8 cellular contexts compared by ENCODE assay signal in the genomic region with DNA sequence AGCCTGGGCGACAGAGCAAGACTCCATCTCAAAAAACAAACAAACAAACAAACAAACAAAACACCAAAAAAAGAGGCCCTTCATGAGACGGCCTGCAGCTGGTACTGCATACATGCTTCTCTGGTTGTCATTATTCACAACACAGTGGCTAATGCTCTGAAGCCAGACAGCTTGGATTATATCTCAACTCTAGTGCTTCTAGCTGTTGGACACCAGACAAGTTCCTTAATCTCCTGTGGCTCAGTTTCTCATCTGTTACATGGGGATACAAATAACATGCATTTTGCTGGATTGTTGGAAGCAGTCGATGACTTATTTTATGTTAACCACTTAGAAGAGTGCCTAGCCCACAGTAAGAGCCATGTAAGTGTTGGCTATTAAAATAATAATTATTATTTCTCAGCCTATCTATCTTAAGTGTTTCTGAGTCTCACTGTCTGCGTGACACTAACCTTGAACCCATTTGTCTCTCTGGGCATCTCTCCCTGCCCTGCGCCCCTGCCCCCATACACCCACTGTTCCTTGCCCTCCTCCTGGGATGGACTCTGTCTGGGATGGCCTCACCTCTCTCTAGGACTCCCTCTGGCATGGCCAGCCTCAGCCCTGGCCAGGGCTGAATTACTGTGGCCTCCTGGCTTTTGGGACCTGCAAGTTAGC. TPM values are rescaled to one million over a fixed set of nuclear protein-coding genes. Genes with fewer than 3 reads are reported as not detected.
DNase-seq lines count a peak whose midpoint lies in the region; ATAC-seq, FAIRE-seq and TF ChIP-seq lines count a peak whose summit lies in the region.

No MANE protein-coding gene starts in this region.

- H3K9ac ChIP-seq in HepG2 (ENCODE audit: insufficient read depth, low read depth, low read length), result peak overlapping the region; percentile 89; the same call in 1 of the 2 replicates

- DNase-seq in activated CD4-positive, alpha-beta T cell treated with anti-CD3 and anti-CD28 coated beads, Interleukin-2, amount 10 ng/mL, durations not matched to agents 7 days and 5 days, result no peak
- no peak for DNase-seq in activated CD4-positive, alpha-beta T cell treated with anti-CD3 and anti-CD28 coated beads, Interleukin-2, amount 50 U/mL, for 1 hour
- no peak for DNase-seq in activated T-helper 2 cell treated with anti-CD3 and anti-CD28 coated beads, Interferon-gamma antibody, Interleukin-2, Interleukin-4, amounts not matched to agents 10 μg/mL and 5 μg/mL and 100 μg/mL, durations not matched to agents 14 hours and 24 hours and 36 hours (ENCODE audit: low spot score)
- DNase-seq in HepG2 (ENCODE audit: low spot score) (no peak), thyroid gland (no peak), cerebellar cortex (ENCODE audit: low spot score) (no peak), omental fat pad (ENCODE audit: low spot score) (no peak)
- no peak for DNase-seq in activated T-cell treated with anti-CD3 and anti-CD28 coated beads, Interleukin-2, amount 50 U/mL, for 4 hours

- TF ChIP-seq CTCF in HepG2 (CRISPR knock-in tag; IDR thresholded peaks at IDR 0.05) (no peak), thyroid gland (IDR thresholded peaks at IDR 0.05) (no peak), omental fat pad (IDR thresholded peaks at IDR 0.05) (no peak)

- H3K27ac Mint-ChIP-seq in activated CD4-positive, alpha-beta T cell treated with anti-CD3 and anti-CD28 coated beads, Interleukin-2, amount 10 ng/mL, durations not matched to agents 7 days and 5 days, result peak overlapping the region; percentile 76
- peak overlapping the region; percentile 94 for H3K27ac Mint-ChIP-seq in activated T-helper 2 cell treated with anti-CD3 and anti-CD28 coated beads, Interferon-gamma antibody, Interleukin-2, Interleukin-4, amounts not matched to agents 10 μg/mL and 5 μg/mL and 100 μg/mL, durations not matched to agents 14 hours and 24 hours and 36 hours

- H3K4me1 Mint-ChIP-seq in activated CD4-positive, alpha-beta T cell treated with anti-CD3 and anti-CD28 coated beads, Interleukin-2, amount 10 ng/mL, durations not matched to agents 7 days and 5 days, result peaks cover 34% of the 10 kb centered on the region
- H3K4me1 Mint-ChIP-seq in activated T-helper 2 cell treated with anti-CD3 and anti-CD28 coated beads, Interferon-gamma antibody, Interleukin-2, Interleukin-4, amounts not matched to agents 10 μg/mL and 5 μg/mL and 100 μg/mL, durations not matched to agents 14 hours and 24 hours and 36 hours (ENCODE audit: low read depth), result peaks cover 20% of the 10 kb centered on the region
- H3K4me1 Mint-ChIP-seq in activated T-cell treated with anti-CD3 and anti-CD28 coated beads, Interleukin-2, amount 50 U/mL, for 4 hours (ENCODE audit: low read depth), result peaks cover 33% of the 10 kb centered on the region

- H3K9me3 ChIP-seq in HepG2 (ENCODE audit: low read length) (no peaks in the 10 kb centered on the region), thyroid gland (no peaks in the 10 kb centered on the region)

- H3K27ac ChIP-seq in HepG2 (ENCODE audit: extremely low read length, insufficient read depth, low read length) (no peak overlapping the region), thyroid gland (peak overlapping the region; percentile 96 to 99 (median 96))

- peak overlapping the region; percentile 99 for H3K4me2 ChIP-seq in HepG2 (ENCODE audit: low read depth, low read length)

- in situ Hi-C loops in HepG2 (cut with HindIII; ENCODE audit: extremely low pct_ligation_motif_present, low pct_unique_long_range_greater_than_20kb), result no loop called here

- H3K36me3 Mint-ChIP-seq in activated CD4-positive, alpha-beta T cell treated with anti-CD3 and anti-CD28 coated beads, Interleukin-2, amount 10 ng/mL, durations not matched to agents 7 days and 5 days (ENCODE audit: low read depth), result peaks cover 7% of the 10 kb centered on the region
- H3K36me3 Mint-ChIP-seq in activated T-helper 2 cell treated with anti-CD3 and anti-CD28 coated beads, Interferon-gamma antibody, Interleukin-2, Interleukin-4, amounts not matched to agents 10 μg/mL and 5 μg/mL and 100 μg/mL, durations not matched to agents 14 hours and 24 hours and 36 hours (ENCODE audit: low read depth), result peaks cover 16% of the 10 kb centered on the region
- peaks cover 3% of the 10 kb centered on the region for H3K36me3 Mint-ChIP-seq in activated T-cell treated with anti-CD3 and anti-CD28 coated beads, Interleukin-2, amount 50 U/mL, for 4 hours (ENCODE audit: insufficient read depth)

- CTCF ChIA-PET in activated CD4-positive, alpha-beta T cell treated with anti-CD3 and anti-CD28 coated beads, Interleukin-2, amount 10 ng/mL, durations not matched to agents 7 days and 5 days (lab: Charles Lee), result interaction anchor here (1.2 to 2.6 kb wide), 3 partner anchors 8 to 15 kb away, joined by 3 to 22 read pairs (median 6); no protein-coding TSS in a partner anchor
- CTCF ChIA-PET in HepG2 (lab: Yijun Ruan, JAX; ENCODE audit: low intra/inter-chr PET ratio, low total read pairs), result no interaction called here

- BruUV-seq in HepG2 (replicated peaks; lab: Mats Ljungman, UMichigan), result no TSS peak

- H3K9me3 Mint-ChIP-seq in activated CD4-positive, alpha-beta T cell treated with anti-CD3 and anti-CD28 coated beads, Interleukin-2, amount 10 ng/mL, durations not matched to agents 7 days and 5 days, result no peaks in the 10 kb centered on the region
- H3K9me3 Mint-ChIP-seq in activated T-helper 2 cell treated with anti-CD3 and anti-CD28 coated beads, Interferon-gamma antibody, Interleukin-2, Interleukin-4, amounts not matched to agents 10 μg/mL and 5 μg/mL and 100 μg/mL, durations not matched to agents 14 hours and 24 hours and 36 hours, result no peaks in the 10 kb centered on the region
- no peaks in the 10 kb centered on the region for H3K9me3 Mint-ChIP-seq in activated T-cell treated with anti-CD3 and anti-CD28 coated beads, Interleukin-2, amount 50 U/mL, for 4 hours

- no peaks in the 10 kb centered on the region; a peak in 2 of 5 replicates for H3K27me3 ChIP-seq in HepG2 (ENCODE audit: control insufficient read depth in 1 of 2, insufficient read depth in 2 of 2, low read length in 2 of 2)
- H3K27me3 ChIP-seq in thyroid gland, result no peaks in the 10 kb centered on the region

- no peaks in the 10 kb centered on the region for H3K27me3 Mint-ChIP-seq in activated CD4-positive, alpha-beta T cell treated with anti-CD3 and anti-CD28 coated beads, Interleukin-2, amount 10 ng/mL, durations not matched to agents 7 days and 5 days
- H3K27me3 Mint-ChIP-seq in activated T-helper 2 cell treated with anti-CD3 and anti-CD28 coated beads, Interferon-gamma antibody, Interleukin-2, Interleukin-4, amounts not matched to agents 10 μg/mL and 5 μg/mL and 100 μg/mL, durations not matched to agents 14 hours and 24 hours and 36 hours (ENCODE audit: low read depth), result no peaks in the 10 kb centered on the region
- H3K27me3 Mint-ChIP-seq in activated T-cell treated with anti-CD3 and anti-CD28 coated beads, Interleukin-2, amount 50 U/mL, for 4 hours (ENCODE audit: low read depth), result no peaks in the 10 kb centered on the region

- no peak for TF ChIP-seq RAD21 in HepG2 (CRISPR knock-in tag; IDR thresholded peaks at IDR 0.05)

- H3K79me2 ChIP-seq in HepG2 (ENCODE audit: insufficient read depth, low read length), result peaks cover 8% of the 10 kb centered on the region

- H4K20me1 ChIP-seq in HepG2 (ENCODE audit: insufficient read depth, low read length), result no peaks in the 10 kb centered on the region

- TF ChIP-seq EP300 in HepG2 (IDR thresholded peaks at IDR 0.05; ENCODE audit: low read depth in 2 of 2, low read length in 2 of 2) (no peak), HepG2 (CRISPR knock-in tag; IDR thresholded peaks at IDR 0.05; ENCODE audit: borderline replicate concordance) (no peak)

- no peaks in the 10 kb centered on the region for H3K36me3 ChIP-seq in HepG2 (replicated peaks in 1 of 2; ENCODE audit: control insufficient read depth in 1 of 2, insufficient read depth in 2 of 2, low read length in 2 of 2)
- peaks cover 0 to 16% of the 10 kb centered on the region in 2 donors for H3K36me3 ChIP-seq in thyroid gland

- ATAC-seq in HepG2 (no peak), omental fat pad (ENCODE audit: low FRiP score) (no peak)
- no peak for ATAC-seq in activated T-cell treated with anti-CD3 and anti-CD28 coated beads, Interleukin-2, amount 50 U/mL, for 4 hours

- POLR2A ChIA-PET in activated CD4-positive, alpha-beta T cell treated with anti-CD3 and anti-CD28 coated beads, Interleukin-2, amount 10 ng/mL, durations not matched to agents 7 days and 5 days (lab: Charles Lee), result no interaction called here
- POLR2A ChIA-PET in HepG2 (lab: Yijun Ruan, JAX), result interaction anchor here (1.4 to 1.9 kb wide), 5 partner anchors 10 to 65 kb away, joined by 3 to 21 read pairs (median 5); partner anchors contain the start of genes GET3 and TNPO2

- H3K4me1 ChIP-seq in HepG2 (ENCODE audit: insufficient read depth, low read length) (peaks cover 72% of the 10 kb centered on the region), thyroid gland (peaks cover 59 to 62% of the 10 kb centered on the region in 2 donors)

- FAIRE-seq in HepG2 (lab: Jason Lieb, UNC), result no peak

- H3K4me3 ChIP-seq in HepG2 (replicated peaks in 1 of 3; ENCODE audit: insufficient read depth in 1 of 3, low read depth in 2 of 3, low read length in 3 of 3) (peak overlapping the region in 2 of 3 experiments; percentile 47 to 87; a peak in 4 of 6 replicates), thyroid gland (replicated peaks in 1 of 3) (peak overlapping the region in 1 of 3 donors; percentile 90)

- peak overlapping the region; percentile 84 for H3K4me3 Mint-ChIP-seq in activated CD4-positive, alpha-beta T cell treated with anti-CD3 and anti-CD28 coated beads, Interleukin-2, amount 10 ng/mL, durations not matched to agents 7 days and 5 days
- peak overlapping the region; percentile 88 for H3K4me3 Mint-ChIP-seq in activated T-helper 2 cell treated with anti-CD3 and anti-CD28 coated beads, Interferon-gamma antibody, Interleukin-2, Interleukin-4, amounts not matched to agents 10 μg/mL and 5 μg/mL and 100 μg/mL, durations not matched to agents 14 hours and 24 hours and 36 hours (ENCODE audit: low read depth)
- H3K4me3 Mint-ChIP-seq in activated T-cell treated with anti-CD3 and anti-CD28 coated beads, Interleukin-2, amount 50 U/mL, for 4 hours, result no peak overlapping the region

- TF ChIP-seq POLR2A in HepG2 (IDR thresholded peaks at IDR 0.05; ENCODE audit: insufficient read depth in 1 of 2, low read depth in 2 of 2, low read length in 2 of 2) (no peak), thyroid gland (IDR thresholded peaks at IDR 0.05) (no peak)

- intact Hi-C loops in activated T-helper 2 cell treated with anti-CD3 and anti-CD28 coated beads, Interferon-gamma antibody, Interleukin-2, Interleukin-4, amounts not matched to agents 10 μg/mL and 5 μg/mL and 100 μg/mL, durations not matched to agents 14 hours and 24 hours and 36 hours (cut with micrococcal nuclease), result no loop called here
- intact Hi-C loops in HepG2 (cut with micrococcal nuclease; ENCODE audit: unreplicated experiment) (no loop called here), thyroid gland (cut with DNase I) (no loop called here)

- 21% methylated on average over 5 of the region's 5 CpGs for WGBS in HepG2 (ENCODE audit: low lambda C conversion rate)
- 54 to 59% methylated on average over 5 of the region's 5 CpGs for WGBS in thyroid gland, 2 donors

- H2AFZ ChIP-seq in HepG2 (ENCODE audit: low read length), result no peak overlapping the region

RNA-seq across cellular contexts. Expression of gene JUNB, which starts 3.1 kb away (rescaled TPM):
- total RNA-seq in activated CD4-positive, alpha-beta T cell treated with anti-CD3 and anti-CD28 coated beads, Interleukin-2, amount 10 ng/mL, durations not matched to agents 7 days and 5 days, result 10 to 100 TPM; 66.7 to 78.4 TPM
- 333 and 351 TPM in 2 replicates for total RNA-seq in activated T-helper 2 cell treated with anti-CD3 and anti-CD28 coated beads, Interferon-gamma antibody, Interleukin-2, Interleukin-4, amounts not matched to agents 10 μg/mL and 5 μg/mL and 100 μg/mL, durations not matched to agents 14 hours and 24 hours and 36 hours
- total RNA-seq in HepG2 (2016; rRNA removed; fragmentation: Illumina TruSeq; extraction: Trizol), result 4.9 and 7.7 TPM in 2 replicates
- 3.3 and 3.8 TPM in 2 replicates for total RNA-seq in HepG2 (2016; cell fraction: cytosol; rRNA removed; fragmentation: Illumina TruSeq; extraction: Trizol; ENCODE audit: low read depth)
- total RNA-seq in HepG2 (2016; cell fraction: insoluble cytoplasmic fraction; rRNA removed; fragmentation: Illumina TruSeq; extraction: Trizol), result 3.8 and 7.5 TPM in 2 replicates
- total RNA-seq in HepG2 (2016; cell fraction: membrane; rRNA removed; fragmentation: Illumina TruSeq; extraction: Trizol), result 6.6 TPM in 2 replicates
- total RNA-seq in HepG2 (2016; cell fraction: nucleus; rRNA removed; fragmentation: Illumina TruSeq; extraction: Trizol), result 7.2 and 8.6 TPM in 2 replicates
- 8.2 and 15.9 TPM in 2 replicates for polyA plus RNA-seq in HepG2 (2011; rRNA removed)
- polyA plus RNA-seq in HepG2 (2011; cell fraction: cytosol; rRNA removed), result 10.9 and 15.9 TPM in 2 replicates
- 19.5 and 30.3 TPM in 2 replicates for polyA plus RNA-seq in HepG2 (2011; cell fraction: nucleus; rRNA removed)
- polyA plus RNA-seq in HepG2 (2012), result 2.5 and 5.8 TPM in 2 replicates
- polyA plus RNA-seq in HepG2 (2016; cell fraction: cytosol; fragmentation: Illumina TruSeq; extraction: Trizol; ENCODE audit: low read depth), result 2.6 and 2.8 TPM in 2 replicates
- 5.6 and 7.1 TPM in 2 replicates for polyA plus RNA-seq in HepG2 (2016; cell fraction: insoluble cytoplasmic fraction; fragmentation: Illumina TruSeq; extraction: Trizol; ENCODE audit: low read depth)
- polyA plus RNA-seq in HepG2 (2016; cell fraction: membrane; fragmentation: Illumina TruSeq; extraction: Trizol; ENCODE audit: low read depth), result 3.6 and 3.7 TPM in 2 replicates
- 15.5 and 16.4 TPM in 2 replicates for polyA plus RNA-seq in HepG2 (2016; cell fraction: nucleus; fragmentation: Illumina TruSeq; extraction: Trizol; ENCODE audit: insufficient read depth, low read depth)
- polyA minus RNA-seq in HepG2 (2011; rRNA and poly(A)+ RNA removed; ENCODE audit: low replicate concordance), result 17.5 and 34.8 TPM in 2 replicates
- 14.3 and 14.8 TPM in 2 replicates for polyA minus RNA-seq in HepG2 (2011; cell fraction: cytosol; rRNA and poly(A)+ RNA removed)
- polyA minus RNA-seq in HepG2 (2011; cell fraction: nucleus; rRNA and poly(A)+ RNA removed), result 7.0 and 8.7 TPM in 2 replicates
- 100 to 1,000 TPM; 111 to 393 (median 220) TPM for total RNA-seq in thyroid gland
- total RNA-seq in omental fat pad, result 1,000 to 10,000 TPM in 2 of 4 donors, 100 to 1,000 TPM in 2; 852 to 2,498 (median 1,079) TPM
- 100 to 1,000 TPM; 261 to 295 (median 287) TPM for total RNA-seq in activated T-cell treated with anti-CD3 and anti-CD28 coated beads, Interleukin-2, amount 50 U/mL, for 4 hours

RNA-seq across cellular contexts. Expression of gene HOOK2, which starts 12.8 kb away (rescaled TPM):
- 10 to 100 TPM; 13.9 to 14.0 TPM for total RNA-seq in activated CD4-positive, alpha-beta T cell treated with anti-CD3 and anti-CD28 coated beads, Interleukin-2, amount 10 ng/mL, durations not matched to agents 7 days and 5 days
- 18.3 and 25.1 TPM in 2 replicates for total RNA-seq in activated T-helper 2 cell treated with anti-CD3 and anti-CD28 coated beads, Interferon-gamma antibody, Interleukin-2, Interleukin-4, amounts not matched to agents 10 μg/mL and 5 μg/mL and 100 μg/mL, durations not matched to agents 14 hours and 24 hours and 36 hours
- total RNA-seq in HepG2 (2016; rRNA removed; fragmentation: Illumina TruSeq; extraction: Trizol), result 7.3 and 12.9 TPM in 2 replicates
- 3.3 and 3.6 TPM in 2 replicates for total RNA-seq in HepG2 (2016; cell fraction: cytosol; rRNA removed; fragmentation: Illumina TruSeq; extraction: Trizol; ENCODE audit: low read depth)
- 6.4 and 13.9 TPM in 2 replicates for total RNA-seq in HepG2 (2016; cell fraction: insoluble cytoplasmic fraction; rRNA removed; fragmentation: Illumina TruSeq; extraction: Trizol)
- total RNA-seq in HepG2 (2016; cell fraction: membrane; rRNA removed; fragmentation: Illumina TruSeq; extraction: Trizol), result 2.8 and 3.5 TPM in 2 replicates
- total RNA-seq in HepG2 (2016; cell fraction: nucleus; rRNA removed; fragmentation: Illumina TruSeq; extraction: Trizol), result 11.6 and 14.2 TPM in 2 replicates
- 9.2 and 11.1 TPM in 2 replicates for polyA plus RNA-seq in HepG2 (2011; rRNA removed)
- 4.3 and 4.7 TPM in 2 replicates for polyA plus RNA-seq in HepG2 (2011; cell fraction: cytosol; rRNA removed)
- polyA plus RNA-seq in HepG2 (2011; cell fraction: nucleus; rRNA removed), result 77.7 and 77.9 TPM in 2 replicates
- polyA plus RNA-seq in HepG2 (2012), result 15.8 and 16.0 TPM in 2 replicates
- 0.83 and 0.93 TPM in 2 replicates for polyA plus RNA-seq in HepG2 (2016; cell fraction: cytosol; fragmentation: Illumina TruSeq; extraction: Trizol; ENCODE audit: low read depth)
- 5.4 and 6.8 TPM in 2 replicates for polyA plus RNA-seq in HepG2 (2016; cell fraction: insoluble cytoplasmic fraction; fragmentation: Illumina TruSeq; extraction: Trizol; ENCODE audit: low read depth)
- polyA plus RNA-seq in HepG2 (2016; cell fraction: membrane; fragmentation: Illumina TruSeq; extraction: Trizol; ENCODE audit: low read depth), result 1.6 and 1.7 TPM in 2 replicates
- 55.0 and 69.3 TPM in 2 replicates for polyA plus RNA-seq in HepG2 (2016; cell fraction: nucleus; fragmentation: Illumina TruSeq; extraction: Trizol; ENCODE audit: insufficient read depth, low read depth)
- 6.5 and 15.0 TPM in 2 replicates for polyA minus RNA-seq in HepG2 (2011; rRNA and poly(A)+ RNA removed; ENCODE audit: low replicate concordance)
- 3.4 and 5.3 TPM in 2 replicates for polyA minus RNA-seq in HepG2 (2011; cell fraction: cytosol; rRNA and poly(A)+ RNA removed)
- 13.1 and 15.0 TPM in 2 replicates for polyA minus RNA-seq in HepG2 (2011; cell fraction: nucleus; rRNA and poly(A)+ RNA removed)
- 100 to 1,000 TPM; 128 to 145 (median 136) TPM for total RNA-seq in thyroid gland
- 10 to 100 TPM; 26.9 to 71.3 (median 56.3) TPM for total RNA-seq in omental fat pad
- total RNA-seq in activated T-cell treated with anti-CD3 and anti-CD28 coated beads, Interleukin-2, amount 50 U/mL, for 4 hours, result 1 to 10 TPM; 5.9 to 8.4 (median 6.0) TPM

RNA-seq across cellular contexts. Expression of gene PRDX2, which starts 13.4 kb away (rescaled TPM):
- 100 to 1,000 TPM; 274 to 288 TPM for total RNA-seq in activated CD4-positive, alpha-beta T cell treated with anti-CD3 and anti-CD28 coated beads, Interleukin-2, amount 10 ng/mL, durations not matched to agents 7 days and 5 days
- 274 and 279 TPM in 2 replicates for total RNA-seq in activated T-helper 2 cell treated with anti-CD3 and anti-CD28 coated beads, Interferon-gamma antibody, Interleukin-2, Interleukin-4, amounts not matched to agents 10 μg/mL and 5 μg/mL and 100 μg/mL, durations not matched to agents 14 hours and 24 hours and 36 hours
- 381 and 425 TPM in 2 replicates for total RNA-seq in HepG2 (2016; rRNA removed; fragmentation: Illumina TruSeq; extraction: Trizol)
- total RNA-seq in HepG2 (2016; cell fraction: cytosol; rRNA removed; fragmentation: Illumina TruSeq; extraction: Trizol; ENCODE audit: low read depth), result 76.3 and 78.7 TPM in 2 replicates
- 372 and 392 TPM in 2 replicates for total RNA-seq in HepG2 (2016; cell fraction: insoluble cytoplasmic fraction; rRNA removed; fragmentation: Illumina TruSeq; extraction: Trizol)
- total RNA-seq in HepG2 (2016; cell fraction: membrane; rRNA removed; fragmentation: Illumina TruSeq; extraction: Trizol), result 80.0 and 92.1 TPM in 2 replicates
- 155 and 156 TPM in 2 replicates for total RNA-seq in HepG2 (2016; cell fraction: nucleus; rRNA removed; fragmentation: Illumina TruSeq; extraction: Trizol)
- 218 and 238 TPM in 2 replicates for polyA plus RNA-seq in HepG2 (2011; rRNA removed)
- 353 and 456 TPM in 2 replicates for polyA plus RNA-seq in HepG2 (2011; cell fraction: cytosol; rRNA removed)
- 218 and 223 TPM in 2 replicates for polyA plus RNA-seq in HepG2 (2011; cell fraction: nucleus; rRNA removed)
- polyA plus RNA-seq in HepG2 (2012), result 295 and 301 TPM in 2 replicates
- 101 and 108 TPM in 2 replicates for polyA plus RNA-seq in HepG2 (2016; cell fraction: cytosol; fragmentation: Illumina TruSeq; extraction: Trizol; ENCODE audit: low read depth)
- 447 and 526 TPM in 2 replicates for polyA plus RNA-seq in HepG2 (2016; cell fraction: insoluble cytoplasmic fraction; fragmentation: Illumina TruSeq; extraction: Trizol; ENCODE audit: low read depth)
- polyA plus RNA-seq in HepG2 (2016; cell fraction: membrane; fragmentation: Illumina TruSeq; extraction: Trizol; ENCODE audit: low read depth), result 92.7 and 94.2 TPM in 2 replicates
- polyA plus RNA-seq in HepG2 (2016; cell fraction: nucleus; fragmentation: Illumina TruSeq; extraction: Trizol; ENCODE audit: insufficient read depth, low read depth), result 277 and 282 TPM in 2 replicates
- polyA minus RNA-seq in HepG2 (2011; rRNA and poly(A)+ RNA removed; ENCODE audit: low replicate concordance), result 319 and 512 TPM in 2 replicates
- polyA minus RNA-seq in HepG2 (2011; cell fraction: cytosol; rRNA and poly(A)+ RNA removed), result 147 and 189 TPM in 2 replicates
- 44.4 and 48.2 TPM in 2 replicates for polyA minus RNA-seq in HepG2 (2011; cell fraction: nucleus; rRNA and poly(A)+ RNA removed)
- 100 to 1,000 TPM; 166 to 496 (median 328) TPM for total RNA-seq in thyroid gland
- total RNA-seq in omental fat pad, result 100 to 1,000 TPM; 165 to 320 (median 219) TPM
- total RNA-seq in activated T-cell treated with anti-CD3 and anti-CD28 coated beads, Interleukin-2, amount 50 U/mL, for 4 hours, result 100 to 1,000 TPM; 185 to 224 (median 211) TPM

RNA-seq across cellular contexts. Expression of gene THSD8, which starts 13.7 kb away (rescaled TPM):
- 10 to 100 TPM; 27.0 to 31.1 TPM for total RNA-seq in activated CD4-positive, alpha-beta T cell treated with anti-CD3 and anti-CD28 coated beads, Interleukin-2, amount 10 ng/mL, durations not matched to agents 7 days and 5 days
- 28.6 and 29.8 TPM in 2 replicates for total RNA-seq in activated T-helper 2 cell treated with anti-CD3 and anti-CD28 coated beads, Interferon-gamma antibody, Interleukin-2, Interleukin-4, amounts not matched to agents 10 μg/mL and 5 μg/mL and 100 μg/mL, durations not matched to agents 14 hours and 24 hours and 36 hours
- total RNA-seq in HepG2 (2016; rRNA removed; fragmentation: Illumina TruSeq; extraction: Trizol) (14.9 and 23.5 TPM in 2 replicates), thyroid gland (under 1 TPM in 1 of 4 donors, not detected in 3; 0.67 TPM), omental fat pad (not detected)
- not detected in 2 replicates for total RNA-seq in HepG2 (2016; cell fraction: cytosol; rRNA removed; fragmentation: Illumina TruSeq; extraction: Trizol; ENCODE audit: low read depth)
- 11.9 and 20.6 TPM in 2 replicates for total RNA-seq in HepG2 (2016; cell fraction: insoluble cytoplasmic fraction; rRNA removed; fragmentation: Illumina TruSeq; extraction: Trizol)
- total RNA-seq in HepG2 (2016; cell fraction: membrane; rRNA removed; fragmentation: Illumina TruSeq; extraction: Trizol), result 2.6 and 4.1 TPM in 2 replicates
- total RNA-seq in HepG2 (2016; cell fraction: nucleus; rRNA removed; fragmentation: Illumina TruSeq; extraction: Trizol), result 1.9 and 3.1 TPM in 2 replicates
- polyA plus RNA-seq in HepG2 (2011; rRNA removed), result 4.8 and 5.2 TPM in 2 replicates
- polyA plus RNA-seq in HepG2 (2011; cell fraction: cytosol; rRNA removed), result 1.3 TPM in 1 of 2 replicates, not detected in the other
- polyA plus RNA-seq in HepG2 (2011; cell fraction: nucleus; rRNA removed), result not detected in 2 replicates
- 2.7 and 6.2 TPM in 2 replicates for polyA plus RNA-seq in HepG2 (2012)
- 2.4 and 2.9 TPM in 2 replicates for polyA plus RNA-seq in HepG2 (2016; cell fraction: cytosol; fragmentation: Illumina TruSeq; extraction: Trizol; ENCODE audit: low read depth)
- 29.9 and 31.8 TPM in 2 replicates for polyA plus RNA-seq in HepG2 (2016; cell fraction: insoluble cytoplasmic fraction; fragmentation: Illumina TruSeq; extraction: Trizol; ENCODE audit: low read depth)
- 4.8 and 5.8 TPM in 2 replicates for polyA plus RNA-seq in HepG2 (2016; cell fraction: membrane; fragmentation: Illumina TruSeq; extraction: Trizol; ENCODE audit: low read depth)
- 4.4 and 8.0 TPM in 2 replicates for polyA plus RNA-seq in HepG2 (2016; cell fraction: nucleus; fragmentation: Illumina TruSeq; extraction: Trizol; ENCODE audit: insufficient read depth, low read depth)
- polyA minus RNA-seq in HepG2 (2011; rRNA and poly(A)+ RNA removed; ENCODE audit: low replicate concordance), result 1.1 and 55.0 TPM in 2 replicates
- not detected in 2 replicates for polyA minus RNA-seq in HepG2 (2011; cell fraction: cytosol; rRNA and poly(A)+ RNA removed)
- polyA minus RNA-seq in HepG2 (2011; cell fraction: nucleus; rRNA and poly(A)+ RNA removed), result not detected in 2 replicates
- total RNA-seq in activated T-cell treated with anti-CD3 and anti-CD28 coated beads, Interleukin-2, amount 50 U/mL, for 4 hours, result 10 to 100 TPM; 10.3 to 18.8 (median 12.6) TPM

RNA-seq across cellular contexts. Expression of gene RNASEH2A, which starts 18.2 kb away (rescaled TPM):
- 10 to 100 TPM; 34.9 to 39.3 TPM for total RNA-seq in activated CD4-positive, alpha-beta T cell treated with anti-CD3 and anti-CD28 coated beads, Interleukin-2, amount 10 ng/mL, durations not matched to agents 7 days and 5 days
- 38.3 and 40.6 TPM in 2 replicates for total RNA-seq in activated T-helper 2 cell treated with anti-CD3 and anti-CD28 coated beads, Interferon-gamma antibody, Interleukin-2, Interleukin-4, amounts not matched to agents 10 μg/mL and 5 μg/mL and 100 μg/mL, durations not matched to agents 14 hours and 24 hours and 36 hours
- total RNA-seq in HepG2 (2016; rRNA removed; fragmentation: Illumina TruSeq; extraction: Trizol) (35.8 and 44.0 TPM in 2 replicates), thyroid gland (10 to 100 TPM in 1 of 4 donors, 1 to 10 TPM in 3; 1.5 to 11.8 (median 5.4) TPM), omental fat pad (10 to 100 TPM in 1 of 4 donors, 1 to 10 TPM in 3; 2.8 to 10.4 (median 5.9) TPM)
- 9.6 and 10.1 TPM in 2 replicates for total RNA-seq in HepG2 (2016; cell fraction: cytosol; rRNA removed; fragmentation: Illumina TruSeq; extraction: Trizol; ENCODE audit: low read depth)
- 42.1 and 45.3 TPM in 2 replicates for total RNA-seq in HepG2 (2016; cell fraction: insoluble cytoplasmic fraction; rRNA removed; fragmentation: Illumina TruSeq; extraction: Trizol)
- total RNA-seq in HepG2 (2016; cell fraction: membrane; rRNA removed; fragmentation: Illumina TruSeq; extraction: Trizol), result 6.9 and 12.1 TPM in 2 replicates
- 16.9 and 20.6 TPM in 2 replicates for total RNA-seq in HepG2 (2016; cell fraction: nucleus; rRNA removed; fragmentation: Illumina TruSeq; extraction: Trizol)
- 18.4 and 25.1 TPM in 2 replicates for polyA plus RNA-seq in HepG2 (2011; rRNA removed)
- polyA plus RNA-seq in HepG2 (2011; cell fraction: cytosol; rRNA removed), result 29.0 and 49.3 TPM in 2 replicates
- polyA plus RNA-seq in HepG2 (2011; cell fraction: nucleus; rRNA removed), result 16.5 and 17.7 TPM in 2 replicates
- polyA plus RNA-seq in HepG2 (2012), result 14.7 and 18.3 TPM in 2 replicates
- 11.8 and 12.6 TPM in 2 replicates for polyA plus RNA-seq in HepG2 (2016; cell fraction: cytosol; fragmentation: Illumina TruSeq; extraction: Trizol; ENCODE audit: low read depth)
- 51.0 and 52.7 TPM in 2 replicates for polyA plus RNA-seq in HepG2 (2016; cell fraction: insoluble cytoplasmic fraction; fragmentation: Illumina TruSeq; extraction: Trizol; ENCODE audit: low read depth)
- 9.0 and 9.3 TPM in 2 replicates for polyA plus RNA-seq in HepG2 (2016; cell fraction: membrane; fragmentation: Illumina TruSeq; extraction: Trizol; ENCODE audit: low read depth)
- polyA plus RNA-seq in HepG2 (2016; cell fraction: nucleus; fragmentation: Illumina TruSeq; extraction: Trizol; ENCODE audit: insufficient read depth, low read depth), result 31.7 and 33.2 TPM in 2 replicates
- polyA minus RNA-seq in HepG2 (2011; rRNA and poly(A)+ RNA removed; ENCODE audit: low replicate concordance), result 44.4 and 185 TPM in 2 replicates
- 18.6 and 30.1 TPM in 2 replicates for polyA minus RNA-seq in HepG2 (2011; cell fraction: cytosol; rRNA and poly(A)+ RNA removed)
- 8.7 and 11.3 TPM in 2 replicates for polyA minus RNA-seq in HepG2 (2011; cell fraction: nucleus; rRNA and poly(A)+ RNA removed)
- 10 to 100 TPM; 32.3 to 42.7 (median 39.1) TPM for total RNA-seq in activated T-cell treated with anti-CD3 and anti-CD28 coated beads, Interleukin-2, amount 50 U/mL, for 4 hours
